8 cellular contexts compared by ENCODE assay signal in the genomic region with DNA sequence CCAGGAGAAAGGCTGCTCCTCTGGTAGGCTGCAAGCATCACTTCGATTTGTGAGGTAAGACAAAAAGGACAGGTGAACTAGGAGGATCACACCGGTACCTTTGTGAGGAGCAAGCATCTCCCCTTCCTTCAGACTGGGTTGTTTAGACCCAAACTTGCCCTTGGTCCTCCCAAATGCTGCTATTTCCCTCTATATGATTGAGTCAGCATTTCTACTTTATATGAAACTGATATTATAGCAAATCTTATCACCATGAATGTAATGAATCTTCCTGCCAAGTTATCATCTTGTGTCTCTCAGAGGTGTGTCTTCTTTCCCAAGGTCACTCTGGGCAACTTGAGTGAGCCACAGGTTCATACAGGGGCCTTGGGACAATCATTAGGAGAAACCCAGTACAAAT.
"Had no signal": no experiment of that assay in that cellular context is flagged by ENCODE, and none has a peak within 500 bp of the region (broad histone marks: within the 10 kb centered on the region; RNA-seq: fewer than 3 reads in every experiment).

No MANE protein-coding gene starts in this region.

- H3K4me3 ChIP-seq: GM12878 had no signal

- DNase-seq: GDM1, GF-D8 had no signal

- FAIRE-seq: G401.6, GM12878, GM12891, GM12892, GM18507, GM19239 had no signal

- ATAC-seq: GM12878 had no signal
